ENCODE assay signal across 8 cellular contexts in genomic region chrX:49053223-49054072, GRCh38. TPM values are rescaled to one million over a fixed set of nuclear protein-coding genes. Genes with fewer than 3 reads are reported as not detected.
DNase-seq lines count a peak whose midpoint lies in the region; ATAC-seq and TF ChIP-seq lines count a peak whose summit lies in the region.

No MANE protein-coding gene starts in this region.

- H3K27ac Mint-ChIP-seq in CD14-positive monocyte (peak overlapping the region; percentile 45 to 90 (median 82)), neural crest cell (ENCODE audit: unreplicated experiment) (peak overlapping the region; percentile 43)
- H3K27ac Mint-ChIP-seq in activated T-cell treated with anti-CD3 and anti-CD28 coated beads, Interleukin-2, amount 50 U/mL, for 72 hours, result peak overlapping the region; percentile 97

- peak overlapping the region; percentile 71 to 86 for H3K4me3 Mint-ChIP-seq in CD14-positive monocyte
- peak overlapping the region; percentile 78 to 89 for H3K4me3 Mint-ChIP-seq in activated T-cell treated with anti-CD3 and anti-CD28 coated beads, Interleukin-2, amount 50 U/mL, for 72 hours
- peak overlapping the region; percentile 85 for H3K4me3 Mint-ChIP-seq in neural crest cell

- DNase-seq in CD14-positive monocyte (ENCODE audit: low spot score), result peak; percentile 79
- DNase-seq in GM23248, result peak; percentile 63
- peak; percentile 37 for DNase-seq in NCI-H774 (lab: John Stamatoyannopoulos, UW)
- peak; percentile 79 to 81 for DNase-seq in activated T-cell treated with anti-CD3 and anti-CD28 coated beads, Interleukin-2, amount 50 U/mL, for 72 hours
- peak; percentile 28 for DNase-seq in fibroblast of mammary gland (ENCODE audit: low read depth)
- DNase-seq in neural crest cell (ENCODE audit: low read depth, low spot score), result peak; percentile 56
- DNase-seq in suprapubic skin (ENCODE audit: low spot score in 2 of 2), result no peak

- H3K79me2 ChIP-seq in GM23248 (ENCODE audit: insufficient read depth), result no peaks in the 10 kb centered on the region

- H3K27ac ChIP-seq in GM23248 (no peak overlapping the region), suprapubic skin (peak overlapping the region; percentile 88)

- H3F3A ChIP-seq in GM23248 (ENCODE audit: insufficient read depth), result no peaks in the 10 kb centered on the region

- no peak for TF ChIP-seq CTCF in CD14-positive monocyte (IDR thresholded peaks at IDR 0.05)
- TF ChIP-seq CTCF in fibroblast of mammary gland (conservative IDR thresholded peaks at IDR 0.05; ENCODE audit: control insufficient read depth, insufficient read depth, low read depth, low read length), result no peak
- TF ChIP-seq CTCF in neural crest cell (conservative IDR thresholded peaks at IDR 0.05), result no peak
- no peak for TF ChIP-seq CTCF in suprapubic skin (IDR thresholded peaks at IDR 0.05)

- no peak for TF ChIP-seq POLR2A in suprapubic skin (IDR thresholded peaks at IDR 0.05)

- ATAC-seq in activated T-cell treated with anti-CD3 and anti-CD28 coated beads, Interleukin-2, amount 50 U/mL, for 72 hours (replicated peaks in 1 of 2), result peak; percentile 91 to 92
- ATAC-seq in GM18502 (IDR thresholded peaks at IDR 0.05; ENCODE audit: poor library complexity, unreplicated experiment), result no peak

- H3K9me3 ChIP-seq in GM23248 (ENCODE audit: low read depth) (no peaks in the 10 kb centered on the region), suprapubic skin (no peaks in the 10 kb centered on the region)

- TF ChIP-seq EP300 in suprapubic skin (IDR thresholded peaks at IDR 0.05), result no peak

- H2AFZ ChIP-seq in GM23248, result peak overlapping the region; percentile 68

- intact Hi-C loops in CD14-positive monocyte (cut with micrococcal nuclease), result no loop called here

- peak overlapping the region; percentile 48 for H3K4me2 ChIP-seq in GM23248 (ENCODE audit: unreplicated experiment)

- H3K27me3 Mint-ChIP-seq in CD14-positive monocyte (ENCODE audit: low read depth in 3 of 3), result peaks cover 0 to 7% (median 4%) of the 10 kb centered on the region in 3 donors
- H3K27me3 Mint-ChIP-seq in activated T-cell treated with anti-CD3 and anti-CD28 coated beads, Interleukin-2, amount 50 U/mL, for 72 hours (ENCODE audit: low read depth), result peaks cover 28% of the 10 kb centered on the region
- peaks cover 2% of the 10 kb centered on the region for H3K27me3 Mint-ChIP-seq in neural crest cell (ENCODE audit: low read depth)

- peaks cover 19% of the 10 kb centered on the region for H3K4me1 Mint-ChIP-seq in CD14-positive monocyte
- peaks cover 26% of the 10 kb centered on the region for H3K4me1 Mint-ChIP-seq in activated T-cell treated with anti-CD3 and anti-CD28 coated beads, Interleukin-2, amount 50 U/mL, for 72 hours (ENCODE audit: low read depth)
- H3K4me1 Mint-ChIP-seq in neural crest cell, result peaks cover 27% of the 10 kb centered on the region

- in situ Hi-C loops in GM23248 (cut with MboI), result no loop called here

- H3K4me3 ChIP-seq in GM23248 (peak overlapping the region; percentile 73), fibroblast of mammary gland (ENCODE audit: control insufficient read depth, low read depth, low read length) (peak overlapping the region; percentile 30), suprapubic skin (peak overlapping the region; percentile 66)

- H3K9ac ChIP-seq in GM23248, result peak overlapping the region; percentile 83

- H3K9me2 ChIP-seq in GM23248 (ENCODE audit: insufficient read depth), result no peaks in the 10 kb centered on the region

- H3K36me3 Mint-ChIP-seq in CD14-positive monocyte, result no peaks in the 10 kb centered on the region
- H3K36me3 Mint-ChIP-seq in activated T-cell treated with anti-CD3 and anti-CD28 coated beads, Interleukin-2, amount 50 U/mL, for 72 hours (ENCODE audit: insufficient read depth in 2 of 2), result peaks cover 0 to 9% of the 10 kb centered on the region in 2 donors
- H3K36me3 Mint-ChIP-seq in neural crest cell (ENCODE audit: low read depth), result peaks cover 8% of the 10 kb centered on the region

- H4K20me1 ChIP-seq in GM23248 (ENCODE audit: insufficient read depth), result no peaks in the 10 kb centered on the region

- H3K27me3 ChIP-seq in GM23248 (replicated peaks; ENCODE audit: insufficient read depth) (no peaks in the 10 kb centered on the region), suprapubic skin (no peaks in the 10 kb centered on the region)

- no peaks in the 10 kb centered on the region for H3K4me1 ChIP-seq in GM23248 (ENCODE audit: insufficient read depth)
- peaks cover 3% of the 10 kb centered on the region for H3K4me1 ChIP-seq in suprapubic skin

- H3K36me3 ChIP-seq in GM23248 (ENCODE audit: low read depth) (no peaks in the 10 kb centered on the region), suprapubic skin (no peaks in the 10 kb centered on the region)

- H3K9me3 Mint-ChIP-seq in CD14-positive monocyte (peaks cover 0 to 8% (median 3%) of the 10 kb centered on the region in 7 donors), neural crest cell (peaks cover 16% of the 10 kb centered on the region)
- H3K9me3 Mint-ChIP-seq in activated T-cell treated with anti-CD3 and anti-CD28 coated beads, Interleukin-2, amount 50 U/mL, for 72 hours, result peaks cover 2 to 5% of the 10 kb centered on the region in 2 donors

- 0 to 5% methylated on average over 2 to 15 of the region's 79 CpGs for WGBS in GM23248 (ENCODE audit: low coverage in 1 of 2, low lambda C conversion rate in 2 of 2, missing lambda C conversion rate in 2 of 2), 2 experiments
- 45% methylated on average over 41 of the region's 79 CpGs for WGBS in suprapubic skin

RNA-seq across cellular contexts. Expression of gene CCDC120, which starts 5.4 kb away (rescaled TPM):
- under 1 TPM in 1 of 2 donors, not detected in 1; 0.11 TPM for polyA plus RNA-seq in CD14-positive monocyte
- 0.22 TPM in 1 of 2 replicates, not detected in the other for total RNA-seq in GM23248 (2014; rRNA removed; shearing (Covaris generic))
- 0.94 and 1.3 TPM in 2 replicates for polyA plus RNA-seq in GM23248 (2016; fragmentation: Nextera tagmentation; extraction: Ambion mirVana)
- 1 to 10 TPM; 8.7 to 9.0 TPM for total RNA-seq in activated T-cell treated with anti-CD3 and anti-CD28 coated beads, Interleukin-2, amount 50 U/mL, for 72 hours
- 13.8 and 14.7 TPM in 2 replicates for total RNA-seq in neural crest cell
- 10 to 100 TPM; 36.6 to 43.3 (median 38.1) TPM for total RNA-seq in suprapubic skin

RNA-seq across cellular contexts. Expression of gene TFE3, which starts 10.3 kb away (rescaled TPM):
- polyA plus RNA-seq in CD14-positive monocyte (10 to 100 TPM; 12.8 to 22.0 TPM), GM23248 (2016; fragmentation: Nextera tagmentation; extraction: Ambion mirVana) (53.0 and 57.3 TPM in 2 replicates)
- 72.5 and 85.6 TPM in 2 replicates for total RNA-seq in GM23248 (2014; rRNA removed; shearing (Covaris generic))
- 10 to 100 TPM; 38.8 to 44.8 TPM for total RNA-seq in activated T-cell treated with anti-CD3 and anti-CD28 coated beads, Interleukin-2, amount 50 U/mL, for 72 hours
- total RNA-seq in neural crest cell (26.2 TPM in 2 replicates), suprapubic skin (10 to 100 TPM; 40.4 to 54.9 (median 50.3) TPM)

RNA-seq across cellular contexts. Expression of gene PRAF2, which starts 20.4 kb away (rescaled TPM):
- polyA plus RNA-seq in CD14-positive monocyte, result 1 to 10 TPM; 4.1 to 5.5 TPM
- total RNA-seq in GM23248 (2014; rRNA removed; shearing (Covaris generic)), result 17.5 and 24.6 TPM in 2 replicates
- 141 and 143 TPM in 2 replicates for polyA plus RNA-seq in GM23248 (2016; fragmentation: Nextera tagmentation; extraction: Ambion mirVana)
- total RNA-seq in activated T-cell treated with anti-CD3 and anti-CD28 coated beads, Interleukin-2, amount 50 U/mL, for 72 hours, result 10 to 100 TPM; 19.1 to 20.9 TPM
- 30.2 and 33.7 TPM in 2 replicates for total RNA-seq in neural crest cell
- 10 to 100 TPM in 2 of 4 donors, 1 to 10 TPM in 2; 4.6 to 15.6 (median 9.2) TPM for total RNA-seq in suprapubic skin

RNA-seq across cellular contexts. Expression of gene WDR45, which starts 26.2 kb away (rescaled TPM):
- polyA plus RNA-seq in CD14-positive monocyte, result 10 to 100 TPM; 83.1 to 83.8 TPM
- 78.5 and 91.9 TPM in 2 replicates for total RNA-seq in GM23248 (2014; rRNA removed; shearing (Covaris generic))
- polyA plus RNA-seq in GM23248 (2016; fragmentation: Nextera tagmentation; extraction: Ambion mirVana), result 101 and 103 TPM in 2 replicates
- 10 to 100 TPM; 43.4 to 49.0 TPM for total RNA-seq in activated T-cell treated with anti-CD3 and anti-CD28 coated beads, Interleukin-2, amount 50 U/mL, for 72 hours
- 29.0 and 29.6 TPM in 2 replicates for total RNA-seq in neural crest cell
- 100 to 1,000 TPM in 1 of 4 donors, 10 to 100 TPM in 3; 65.8 to 122 (median 86.8) TPM for total RNA-seq in suprapubic skin

RNA-seq across cellular contexts. Expression of gene GRIPAP1, which starts 51.4 kb away (rescaled TPM):
- 10 to 100 TPM in 1 of 2 donors, 1 to 10 TPM in 1; 3.8 to 10.7 TPM for polyA plus RNA-seq in CD14-positive monocyte
- total RNA-seq in GM23248 (2014; rRNA removed; shearing (Covaris generic)), result 16.5 and 31.6 TPM in 2 replicates
- 16.5 and 21.8 TPM in 2 replicates for polyA plus RNA-seq in GM23248 (2016; fragmentation: Nextera tagmentation; extraction: Ambion mirVana)
- 100 to 1,000 TPM; 108 to 114 TPM for total RNA-seq in activated T-cell treated with anti-CD3 and anti-CD28 coated beads, Interleukin-2, amount 50 U/mL, for 72 hours
- total RNA-seq in neural crest cell, result 55.3 and 63.2 TPM in 2 replicates
- 10 to 100 TPM; 26.8 to 67.7 (median 35.2) TPM for total RNA-seq in suprapubic skin

Comparison
In these comparisons a context has a peak if more than half of its experiments do, and no peak if none do; other contexts are left out.
1. DNase-seq: peak in CD14-positive monocyte (single experiment), GM23248 (single experiment), NCI-H774 (single experiment), activated T-cell treated with anti-CD3 and anti-CD28 coated beads, Interleukin-2, amount 50 U/mL, for 72 hours (2 of 2), fibroblast of mammary gland (single experiment) and neural crest cell (single experiment); none in suprapubic skin (0 of 2).
2. H3K27ac Mint-ChIP-seq: peak in every context shown above with its lines; median percentile 97 in activated T-cell treated with anti-CD3 and anti-CD28 coated beads, Interleukin-2, amount 50 U/mL, for 72 hours; 82 in CD14-positive monocyte; 43 in neural crest cell.
3. Peak in every context shown above with its lines, with median percentiles within 50 percentile points of each other: H3K4me3 Mint-ChIP-seq and H3K4me3 ChIP-seq.